Comparison of ENCODE assay signal across 32 cellular contexts in genomic region chr1:173015629-173016028, GRCh38. TPM values are rescaled to one million over a fixed set of nuclear protein-coding genes. Genes with fewer than 3 reads are reported as not detected.
DNase-seq lines count a peak whose midpoint lies in the region; ATAC-seq, FAIRE-seq and TF ChIP-seq lines count a peak whose summit lies in the region.
"Had no signal": no experiment of that assay in that cellular context is flagged by ENCODE, and none has a peak within 500 bp of the region (broad histone marks: within the 10 kb centered on the region; RNA-seq: fewer than 3 reads in every experiment).

No MANE protein-coding gene starts in this region.

- in situ Hi-C loops in HepG2 (cut with HindIII; ENCODE audit: extremely low pct_ligation_motif_present, low pct_unique_long_range_greater_than_20kb): no loop called here

- H3K36me3 ChIP-seq in BLaER1 (no peaks in the 10 kb centered on the region), SK-N-SH (replicated peaks in 1 of 2; ENCODE audit: control insufficient read depth in 1 of 2, insufficient read depth in 2 of 2, low read length in 1 of 2) (no peaks in the 10 kb centered on the region), HepG2 (replicated peaks in 1 of 2; ENCODE audit: control insufficient read depth in 1 of 2, insufficient read depth in 2 of 2, low read length in 2 of 2) (no peaks in the 10 kb centered on the region), sigmoid colon (no peaks in the 10 kb centered on the region)
- H3K36me3 ChIP-seq: breast epithelium, colonic mucosa, esophagus squamous epithelium, gastrocnemius medialis, left ventricle myocardium inferior, spleen, uterus had no signal

- TF ChIP-seq CTCF in SK-N-SH (IDR thresholded peaks at IDR 0.05) (no peak), HepG2 (CRISPR knock-in tag; IDR thresholded peaks at IDR 0.05) (no peak), sigmoid colon (IDR thresholded peaks at IDR 0.05) (no peak)

- H4K20me1 ChIP-seq in BLaER1 (no peaks in the 10 kb centered on the region), SK-N-SH (ENCODE audit: insufficient read depth) (no peaks in the 10 kb centered on the region), HepG2 (ENCODE audit: insufficient read depth, low read length) (no peaks in the 10 kb centered on the region)

- DNase-seq in Kasumi-1 (lab: John Stamatoyannopoulos, UW): peak; percentile 64 to 75
- no peak for DNase-seq in SK-N-SH
- DNase-seq in foreskin melanocyte: peak; percentile 10
- DNase-seq in HepG2 (ENCODE audit: low spot score): no peak
- no peak for DNase-seq in activated CD8-positive, alpha-beta memory T cell treated with anti-CD3 and anti-CD28 coated beads, Interleukin-2, amount 50 U/mL, for 48 hours
- DNase-seq in sigmoid colon: no peak
- no peak for DNase-seq in GM19239 (ENCODE audit: insufficient read length, low spot score)
- DNase-seq: activated CD4-positive, alpha-beta T cell treated with anti-CD3 and anti-CD28 coated beads for 48 hours; activated naive CD4-positive, alpha-beta T cell; activated T-cell treated with anti-CD3 and anti-CD28 coated beads, Interleukin-2, amount 50 U/mL, for 48 hours; C1 segment of cervical spinal cord; colonic mucosa; esophagus squamous epithelium; gastrocnemius medialis; hypothalamus; left ventricle myocardium inferior; midbrain; natural killer cell; NCI-H1092; NCI-H1930; NCI-H69; spleen; stimulated activated CD4-positive, alpha-beta T cell treated with anti-CD3 and anti-CD28 coated beads, Interleukin-2, amount 100 ng/mL, for 48 hours; T-cell; uterus had no signal

- H3K4me1 ChIP-seq in BLaER1 (peaks cover 54% of the 10 kb centered on the region), SK-N-SH (ENCODE audit: control insufficient read depth in 1 of 2, insufficient read depth in 2 of 2, low read depth in 1 of 2, low read length in 1 of 2) (peaks cover 0 to 9% of the 10 kb centered on the region in 2 experiments; a peak in 2 of 4 replicates), HepG2 (ENCODE audit: insufficient read depth, low read length) (no peaks in the 10 kb centered on the region), sigmoid colon (no peaks in the 10 kb centered on the region)
- H3K4me1 ChIP-seq: breast epithelium, colonic mucosa, esophagus squamous epithelium, gastrocnemius medialis, left ventricle myocardium inferior, uterus had no signal

- FAIRE-seq in HepG2 (lab: Jason Lieb, UNC) (no peak), GM19239 (lab: Jason Lieb, UNC) (no peak)
- FAIRE-seq: A204.1, islet of Langerhans, TTC549 had no signal

- TF ChIP-seq RAD21 in SK-N-SH (IDR thresholded peaks at IDR 0.05; ENCODE audit: low read length) (no peak), HepG2 (CRISPR knock-in tag; IDR thresholded peaks at IDR 0.05) (no peak)

- H3K9ac ChIP-seq in BLaER1: no peak overlapping the region
- H3K9ac ChIP-seq in SK-N-SH: no peak overlapping the region
- H3K9ac ChIP-seq in HepG2 (ENCODE audit: insufficient read depth, low read depth, low read length): no peak overlapping the region

- H3K9me3 ChIP-seq in BLaER1 (no peaks in the 10 kb centered on the region; the same call in 1 of the 2 replicates), SK-N-SH (0 out of 2 replicates have a peak, but pooled peaks cover 4% of the 10 kb centered on the region), HepG2 (ENCODE audit: low read length) (no peaks in the 10 kb centered on the region), sigmoid colon (no peaks in the 10 kb centered on the region)
- H3K9me3 ChIP-seq: breast epithelium, colonic mucosa, esophagus squamous epithelium, gastrocnemius medialis, left ventricle myocardium inferior, spleen, uterus had no signal

- intact Hi-C loops in HepG2 (cut with micrococcal nuclease; ENCODE audit: unreplicated experiment): no loop called here
- intact Hi-C loops in sigmoid colon (cut with DNase I): no loop called here

- H3K79me2 ChIP-seq in SK-N-SH (ENCODE audit: insufficient read depth): no peaks in the 10 kb centered on the region
- H3K79me2 ChIP-seq in HepG2 (ENCODE audit: insufficient read depth, low read length): no peaks in the 10 kb centered on the region

- CTCF ChIA-PET in SK-N-SH (lab: Yijun Ruan, JAX) (interaction anchor here (0.7 kb wide), 1 partner anchor 9 kb away, joined by 3 read pairs; no protein-coding TSS in a partner anchor), HepG2 (lab: Yijun Ruan, JAX; ENCODE audit: low intra/inter-chr PET ratio, low total read pairs) (no interaction called here)

- H3K27ac ChIP-seq in BLaER1 (peak overlapping the region; percentile 33; the same call in 1 of the 2 replicates), SK-N-SH (ENCODE audit: low read depth in 2 of 2, low read length in 1 of 2) (peak overlapping the region; percentile 18 to 77; a peak in 2 of 4 replicates), HepG2 (ENCODE audit: extremely low read length, insufficient read depth, low read length) (no peak overlapping the region), sigmoid colon (no peak overlapping the region)
- H3K27ac ChIP-seq: breast epithelium, colonic mucosa, esophagus squamous epithelium, gastrocnemius medialis, left ventricle myocardium inferior, uterus had no signal

- BruUV-seq in HepG2 (replicated peaks; lab: Mats Ljungman, UMichigan): no TSS peak

- H3K27me3 ChIP-seq in BLaER1 (no peaks in the 10 kb centered on the region), SK-N-SH (ENCODE audit: insufficient read depth) (no peaks in the 10 kb centered on the region), HepG2 (ENCODE audit: control insufficient read depth in 1 of 2, insufficient read depth in 2 of 2, low read length in 2 of 2) (0 out of 5 replicates have a peak, but pooled peaks cover 0 to 5% of the 10 kb centered on the region in 2 experiments), sigmoid colon (no peaks in the 10 kb centered on the region)
- H3K27me3 ChIP-seq: breast epithelium, colonic mucosa, esophagus squamous epithelium, gastrocnemius medialis, spleen, uterus had no signal

- POLR2A ChIA-PET in SK-N-SH (lab: Yijun Ruan, JAX) (no interaction called here), HepG2 (lab: Yijun Ruan, JAX) (no interaction called here)

- H3K4me2 ChIP-seq in BLaER1 (peak overlapping the region; percentile 74), SK-N-SH (no peak overlapping the region), HepG2 (ENCODE audit: low read depth, low read length) (no peak overlapping the region)

- H3K4me3 ChIP-seq in BLaER1 (no peak overlapping the region), SK-N-SH (ENCODE audit: low read depth in 2 of 2, low read length in 1 of 2) (no peak overlapping the region), HepG2 (replicated peaks in 1 of 3; ENCODE audit: insufficient read depth in 1 of 3, low read depth in 2 of 3, low read length in 3 of 3) (no peak overlapping the region), sigmoid colon (no peak overlapping the region)
- H3K4me3 ChIP-seq: breast epithelium, colonic mucosa, esophagus squamous epithelium, gastrocnemius medialis, left ventricle myocardium inferior, spleen, uterus had no signal

- TF ChIP-seq POLR2A in HepG2 (IDR thresholded peaks at IDR 0.05; ENCODE audit: insufficient read depth in 1 of 2, low read depth in 2 of 2, low read length in 2 of 2) (no peak), sigmoid colon (IDR thresholded peaks at IDR 0.05) (no peak)

- H3F3A ChIP-seq in SK-N-SH (replicated peaks; ENCODE audit: insufficient read depth): no peaks in the 10 kb centered on the region

- 71% methylated on average over 1 of the region's 1 CpG for WGBS in SK-N-SH (ENCODE audit: low lambda C conversion rate)
- 88% methylated on average over 1 of the region's 1 CpG for WGBS in HepG2 (ENCODE audit: low lambda C conversion rate)
- 69 to 91% methylated on average over 1 of the region's 1 CpG for WGBS in sigmoid colon, 2 donors

- no peak for ATAC-seq in HepG2
- ATAC-seq: gastrocnemius medialis; natural killer cell; stimulated activated effector memory CD8-positive, alpha-beta T cell treated with anti-CD3 and anti-CD28 coated beads, Interleukin-12 subunit alpha, Interleukin-12 subunit beta, amount 100 ng/mL, for 72 hours; T-cell had no signal

- H3K9me2 ChIP-seq in SK-N-SH: no peaks in the 10 kb centered on the region

- H2AFZ ChIP-seq in SK-N-SH (ENCODE audit: low read depth): peak overlapping the region; percentile 21
- H2AFZ ChIP-seq in HepG2 (ENCODE audit: low read length): no peak overlapping the region

- no peak for TF ChIP-seq EP300 in SK-N-SH (IDR thresholded peaks at IDR 0.05; ENCODE audit: borderline replicate concordance in 1 of 2, low read depth in 1 of 2, low read length in 1 of 2)
- no peak for TF ChIP-seq EP300 in HepG2 (IDR thresholded peaks at IDR 0.05; ENCODE audit: low read depth in 2 of 2, low read length in 2 of 2)
- no peak for TF ChIP-seq EP300 in HepG2 (CRISPR knock-in tag; IDR thresholded peaks at IDR 0.05; ENCODE audit: borderline replicate concordance)
- no peak for TF ChIP-seq EP300 in sigmoid colon (IDR thresholded peaks at IDR 0.05)

TF ChIP-seq in SK-N-SH, 30 proteins besides CTCF, POLR2A, EP300 and RAD21 (continues in another document):
- TF ChIP-seq ELF1 (IDR thresholded peaks at IDR 0.05): no peak

RNA-seq across cellular contexts. Expression of gene TNFSF18, which starts 35.1 kb away (rescaled TPM):
- 1.2 and 2.8 TPM in 2 replicates for polyA plus RNA-seq in SK-N-SH (2012; rRNA removed)
- 3.3 and 3.7 TPM in 2 replicates for polyA plus RNA-seq in SK-N-SH (2012; cell fraction: cytosol; rRNA removed)
- 0.38 and 1.0 TPM in 2 replicates for polyA plus RNA-seq in SK-N-SH (2012; cell fraction: nucleus; rRNA removed)
- total RNA-seq in HepG2 (2016; rRNA removed; fragmentation: Illumina TruSeq; extraction: Trizol): not detected in 2 replicates
- total RNA-seq in HepG2 (2016; cell fraction: cytosol; rRNA removed; fragmentation: Illumina TruSeq; extraction: Trizol; ENCODE audit: low read depth): not detected in 2 replicates
- not detected in 2 replicates for total RNA-seq in HepG2 (2016; cell fraction: insoluble cytoplasmic fraction; rRNA removed; fragmentation: Illumina TruSeq; extraction: Trizol)
- not detected in 2 replicates for total RNA-seq in HepG2 (2016; cell fraction: membrane; rRNA removed; fragmentation: Illumina TruSeq; extraction: Trizol)
- not detected in 2 replicates for total RNA-seq in HepG2 (2016; cell fraction: nucleus; rRNA removed; fragmentation: Illumina TruSeq; extraction: Trizol)
- polyA plus RNA-seq in HepG2 (2011; rRNA removed): not detected in 2 replicates
- not detected in 2 replicates for polyA plus RNA-seq in HepG2 (2011; cell fraction: cytosol; rRNA removed)
- not detected in 2 replicates for polyA plus RNA-seq in HepG2 (2011; cell fraction: nucleus; rRNA removed)
- not detected in 2 replicates for polyA plus RNA-seq in HepG2 (2012)
- polyA plus RNA-seq in HepG2 (2016; cell fraction: cytosol; fragmentation: Illumina TruSeq; extraction: Trizol; ENCODE audit: low read depth): not detected in 2 replicates
- polyA plus RNA-seq in HepG2 (2016; cell fraction: insoluble cytoplasmic fraction; fragmentation: Illumina TruSeq; extraction: Trizol; ENCODE audit: low read depth): not detected in 2 replicates
- polyA plus RNA-seq in HepG2 (2016; cell fraction: membrane; fragmentation: Illumina TruSeq; extraction: Trizol; ENCODE audit: low read depth): not detected in 2 replicates
- not detected in 2 replicates for polyA plus RNA-seq in HepG2 (2016; cell fraction: nucleus; fragmentation: Illumina TruSeq; extraction: Trizol; ENCODE audit: insufficient read depth, low read depth)
- polyA minus RNA-seq in HepG2 (2011; rRNA and poly(A)+ RNA removed; ENCODE audit: low replicate concordance): not detected in 2 replicates
- polyA minus RNA-seq in HepG2 (2011; cell fraction: cytosol; rRNA and poly(A)+ RNA removed): not detected in 2 replicates
- not detected in 2 replicates for polyA minus RNA-seq in HepG2 (2011; cell fraction: nucleus; rRNA and poly(A)+ RNA removed)
- under 1 TPM in 1 of 4 donors, not detected in 3; 0.55 TPM for total RNA-seq in sigmoid colon
- polyA plus RNA-seq in sigmoid colon: under 1 TPM in 1 of 3 donors, not detected in 2; 0.06 TPM
- total RNA-seq: breast epithelium, colonic mucosa, gastrocnemius medialis, left ventricle myocardium inferior, OCI-LY7, T-cell had no signal

Comparison
In these comparisons a context has a peak if more than half of its experiments do, and no peak if none do; other contexts are left out.
1. H3K27ac ChIP-seq: peak in BLaER1 (single experiment) and SK-N-SH (2 of 2); none in HepG2 (single experiment) and sigmoid colon (0 of 4).
2. DNase-seq: peak in Kasumi-1 (2 of 2) and foreskin melanocyte (single experiment); none in SK-N-SH (single experiment), HepG2 (single experiment), activated CD8-positive, alpha-beta memory T cell treated with anti-CD3 and anti-CD28 coated beads, Interleukin-2, amount 50 U/mL, for 48 hours (single experiment), sigmoid colon (single experiment) and GM19239 (single experiment).